Comparison of ENCODE assay signal across 8 cellular contexts in the genomic region with DNA sequence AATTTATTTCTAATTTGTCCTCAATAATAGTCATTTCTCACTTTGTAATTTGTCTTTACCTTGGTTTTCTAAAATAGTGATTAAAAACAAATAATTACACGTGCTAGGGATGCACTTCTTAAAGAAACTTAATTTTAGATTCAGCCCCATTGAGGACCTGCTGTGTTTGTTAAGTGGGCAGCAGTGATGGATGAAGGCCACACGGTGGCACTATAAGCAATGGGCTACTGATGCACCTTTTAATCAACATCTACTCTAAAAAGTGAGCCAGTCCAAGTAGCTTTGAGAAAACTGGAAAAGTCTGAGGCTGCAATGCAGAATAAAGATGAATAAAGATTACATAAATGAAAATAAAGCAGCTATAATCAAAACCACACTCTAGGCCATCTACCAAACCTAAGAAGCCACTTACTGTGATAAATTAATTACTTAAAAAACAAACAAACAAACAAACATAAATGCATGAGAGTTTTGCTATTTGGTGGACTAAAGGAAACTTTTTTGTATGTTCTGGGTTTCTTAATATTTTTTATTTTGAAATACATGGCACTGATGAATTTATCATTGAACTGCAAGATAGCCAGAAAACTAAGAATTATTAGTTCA.
DNase-seq lines count a peak whose midpoint lies in the region; ATAC-seq lines count a peak whose summit lies in the region.

No MANE protein-coding gene starts in this region.

- POLR2A ChIA-PET in activated CD4-positive, alpha-beta memory T cell treated with anti-CD3 and anti-CD28 coated beads, Interleukin-2, amount 10 ng/mL, durations not matched to agents 7 days and 5 days (lab: Charles Lee) = no interaction called here

- no peaks in the 10 kb centered on the region for H3K27me3 Mint-ChIP-seq in activated CD4-positive, alpha-beta memory T cell treated with anti-CD3 and anti-CD28 coated beads, Interleukin-2, amount 10 ng/mL, durations not matched to agents 7 days and 5 days

- no peaks in the 10 kb centered on the region for H3K9me3 Mint-ChIP-seq in activated CD4-positive, alpha-beta memory T cell treated with anti-CD3 and anti-CD28 coated beads, Interleukin-2, amount 10 ng/mL, durations not matched to agents 7 days and 5 days

- DNase-seq in D341Med (ENCODE audit: low spot score) (peak; percentile 69), NCI-H2196 (lab: John Stamatoyannopoulos, UW; ENCODE audit: unreplicated experiment) (peak; percentile 41), left ventricle myocardium superior (no peak)
- peak; percentile 28 for DNase-seq in activated CD4-positive, alpha-beta memory T cell treated with anti-CD3 and anti-CD28 coated beads, Interleukin-2, amount 10 ng/mL, durations not matched to agents 7 days and 5 days
- peak; percentile 5 for DNase-seq in stimulated activated naive CD8-positive, alpha-beta T cell treated with anti-CD3 and anti-CD28 coated beads, Interleukin-15, Interleukin-2, amounts not matched to agents 100 U/mL and 50 U/mL, for 24 hours

- no peak overlapping the region for H3K4me3 Mint-ChIP-seq in activated CD4-positive, alpha-beta memory T cell treated with anti-CD3 and anti-CD28 coated beads, Interleukin-2, amount 10 ng/mL, durations not matched to agents 7 days and 5 days

- no peaks in the 10 kb centered on the region for H3K4me1 Mint-ChIP-seq in activated CD4-positive, alpha-beta memory T cell treated with anti-CD3 and anti-CD28 coated beads, Interleukin-2, amount 10 ng/mL, durations not matched to agents 7 days and 5 days

- no peak overlapping the region for H3K27ac Mint-ChIP-seq in activated CD4-positive, alpha-beta memory T cell treated with anti-CD3 and anti-CD28 coated beads, Interleukin-2, amount 10 ng/mL, durations not matched to agents 7 days and 5 days

- ATAC-seq in GM19035 (IDR thresholded peaks at IDR 0.05; ENCODE audit: unreplicated experiment) (peak; percentile 91), HG03342 (IDR thresholded peaks at IDR 0.05; ENCODE audit: unreplicated experiment) (peak; percentile 90), left ventricle myocardium superior (peak; percentile 60), GM19452 (IDR thresholded peaks at IDR 0.05; ENCODE audit: unreplicated experiment) (no peak)
- ATAC-seq in stimulated activated naive CD8-positive, alpha-beta T cell treated with anti-CD3 and anti-CD28 coated beads, Interleukin-15, Interleukin-2, amounts not matched to agents 100 U/mL and 50 U/mL, for 24 hours = peak; percentile 46

- no peaks in the 10 kb centered on the region for H3K36me3 Mint-ChIP-seq in activated CD4-positive, alpha-beta memory T cell treated with anti-CD3 and anti-CD28 coated beads, Interleukin-2, amount 10 ng/mL, durations not matched to agents 7 days and 5 days (ENCODE audit: low read depth)

- CTCF ChIA-PET in activated CD4-positive, alpha-beta memory T cell treated with anti-CD3 and anti-CD28 coated beads, Interleukin-2, amount 10 ng/mL, durations not matched to agents 7 days and 5 days (lab: Charles Lee) = interaction anchor here (1.4 to 1.8 kb wide), 3 partner anchors 10 to 88 kb away, joined by 4 to 8 read pairs (median 5); no protein-coding TSS in a partner anchor

- intact Hi-C loops in left ventricle myocardium superior (cut with micrococcal nuclease) = no loop called here
